22 cellular contexts compared by ENCODE assay signal in genomic region chr9:124369236-124369797, GRCh38.
"Had no signal": no experiment of that assay in that cellular context is flagged by ENCODE, and none has a peak within 500 bp of the region (broad histone marks: within the 10 kb centered on the region; RNA-seq: fewer than 3 reads in every experiment).

No MANE protein-coding gene starts in this region.

- FAIRE-seq: TTC549 had no signal

- H3K36me3 ChIP-seq: breast epithelium, ovary, right atrium auricular region, uterus had no signal

- DNase-seq: activated naive CD4-positive, alpha-beta T cell treated with Interleukin-2 at 50 U/mL for 16 hours; activated naive CD8-positive, alpha-beta T cell treated with anti-CD3 and anti-CD28 coated beads for 36 hours; activated T-cell treated with anti-CD3 and anti-CD28 coated beads, Interleukin-2, amount 50 U/mL, for 4 hours; amniotic stem cell; erythroblast; foreskin fibroblast; immature natural killer cell; left ventricle myocardium inferior; mammary epithelial cell; midbrain; natural killer cell; ovary; psoas muscle; stimulated activated CD4-positive, alpha-beta T cell treated with anti-CD3 and anti-CD28 coated beads, Interleukin-4, amount 100 ng/mL, for 4 hours; stimulated activated naive CD8-positive, alpha-beta T cell treated with anti-CD3 and anti-CD28 coated beads, Interleukin-15, amount 100 ng/mL, for 72 hours; T-cell; tibial artery; uterus had no signal

- H3K4me3 ChIP-seq: breast epithelium, coronary artery, left ventricle myocardium inferior, ovary, psoas muscle, right atrium auricular region, tibial artery, uterus had no signal

- H3K9me3 ChIP-seq: breast epithelium, left ventricle myocardium inferior, ovary, psoas muscle, right atrium auricular region, tibial artery, uterus had no signal

- H3K27ac ChIP-seq: breast epithelium, coronary artery, left ventricle myocardium inferior, ovary, psoas muscle, right atrium auricular region, tibial artery, uterus had no signal

- H3K27me3 ChIP-seq: breast epithelium, ovary, right atrium auricular region, tibial artery, uterus had no signal

- H3K4me1 ChIP-seq: breast epithelium, tibial artery, uterus had no signal
